29 cellular contexts compared by ENCODE assay signal in the genomic region with DNA sequence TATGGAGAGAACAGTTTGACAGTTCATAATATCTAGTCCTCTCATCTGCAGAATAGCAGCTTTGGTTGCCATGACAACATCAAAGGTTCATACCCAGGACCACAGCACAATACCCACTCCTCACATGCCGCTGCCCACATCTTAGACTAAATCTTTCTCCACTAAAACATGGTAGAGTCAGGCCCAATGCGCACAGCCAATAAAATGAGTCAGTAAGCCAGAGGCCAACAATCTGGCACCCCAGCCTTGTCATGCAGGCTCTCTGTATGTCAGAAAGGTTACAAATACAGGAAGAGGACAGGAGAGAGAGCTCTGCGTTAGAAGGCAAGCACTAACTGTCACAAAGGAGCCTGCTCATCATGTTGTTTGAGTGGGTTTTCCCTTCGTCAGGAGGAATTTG.
"Had no signal": no experiment of that assay in that cellular context is flagged by ENCODE, and none has a peak within 500 bp of the region (broad histone marks: within the 10 kb centered on the region; RNA-seq: fewer than 3 reads in every experiment).

No MANE protein-coding gene starts in this region.

- H3K36me3 ChIP-seq: adrenal gland, brain microvascular endothelial cell, heart left ventricle, neutrophil, sigmoid colon, stomach, thyroid gland, upper lobe of left lung had no signal

- FAIRE-seq: endothelial cell of umbilical vein, small intestine had no signal

- DNase-seq: activated CD4-positive, alpha-beta T cell treated with anti-CD3 and anti-CD28 coated beads for 1 hour; activated CD4-positive, alpha-beta T cell treated with anti-CD3 and anti-CD28 coated beads, Interleukin-2, amount 50 U/mL, for 1 hour; activated CD8-positive, alpha-beta memory T cell treated with anti-CD3 and anti-CD28 coated beads, Interleukin-2, amount 10 ng/mL, durations not matched to agents 7 days and 5 days; activated CD8-positive, alpha-beta T cell treated with anti-CD3 and anti-CD28 coated beads, Interleukin-2, amount 10 ng/mL, durations not matched to agents 7 days and 5 days; activated naive CD4-positive, alpha-beta T cell treated with Interleukin-2 at 50 U/mL for 16 hours; activated naive CD8-positive, alpha-beta T cell treated with anti-CD3 and anti-CD28 coated beads for 36 hours; activated T-cell treated with anti-CD3 and anti-CD28 coated beads, Interleukin-2, amount 50 U/mL, for 48 hours; aorta; brain microvascular endothelial cell; cortex of kidney; effector memory CD8-positive, alpha-beta T cell; foreskin fibroblast; heart left ventricle; hypothalamus; immature natural killer cell; sigmoid colon; small intestine; stimulated activated CD4-positive, alpha-beta T cell treated with anti-CD3 and anti-CD28 coated beads, Interleukin-4, amount 100 ng/mL, for 24 hours; stomach; T-helper 17 cell; T1000; thyroid gland; upper lobe of left lung had no signal

- H3K27ac ChIP-seq: adrenal gland, brain microvascular endothelial cell, heart left ventricle, neutrophil, sigmoid colon, stomach, thyroid gland, upper lobe of left lung had no signal

- H3K4me3 ChIP-seq: adrenal gland, heart left ventricle, sigmoid colon, stomach, thyroid gland, upper lobe of left lung had no signal

- H3K9me3 ChIP-seq: adrenal gland, heart left ventricle, neutrophil, sigmoid colon, stomach, thyroid gland, upper lobe of left lung had no signal

- ATAC-seq: activated CD8-positive, alpha-beta memory T cell treated with anti-CD3 and anti-CD28 coated beads, Interleukin-2, amount 10 ng/mL, durations not matched to agents 7 days and 5 days; activated CD8-positive, alpha-beta T cell treated with anti-CD3 and anti-CD28 coated beads, Interleukin-2, amount 10 ng/mL, durations not matched to agents 7 days and 5 days; effector memory CD8-positive, alpha-beta T cell; heart left ventricle; natural killer cell treated with Interleukin-12 subunit alpha and Interleukin-12 subunit beta and Interleukin-15 and Interleukin-18, amount 100 ng/mL, for 72 hours; stimulated activated memory B cell treated with anti-CD40 and anti-IgM and Interleukin-4, amounts not matched to agents 10 μg/mL and 1 μg/mL and 100 μg/mL, for 72 hours; T-helper 17 cell had no signal

- H3K4me1 ChIP-seq: adrenal gland, heart left ventricle, sigmoid colon, thyroid gland, upper lobe of left lung had no signal

- H3K36me3 Mint-ChIP-seq: activated CD8-positive, alpha-beta memory T cell treated with anti-CD3 and anti-CD28 coated beads, Interleukin-2, amount 10 ng/mL, durations not matched to agents 7 days and 5 days; activated naive CD8-positive, alpha-beta T cell treated with anti-CD3 and anti-CD28 coated beads for 36 hours; immature natural killer cell; memory B cell; natural killer cell treated with Interleukin-12 subunit alpha and Interleukin-12 subunit beta and Interleukin-15 and Interleukin-18, amount 100 ng/mL, for 72 hours; stimulated activated memory B cell treated with anti-CD40 and anti-IgM and Interleukin-4, amounts not matched to agents 10 μg/mL and 1 μg/mL and 100 μg/mL, for 72 hours had no signal

- H3K4me3 Mint-ChIP-seq: activated CD8-positive, alpha-beta memory T cell treated with anti-CD3 and anti-CD28 coated beads, Interleukin-2, amount 10 ng/mL, durations not matched to agents 7 days and 5 days; activated CD8-positive, alpha-beta T cell treated with anti-CD3 and anti-CD28 coated beads, Interleukin-2, amount 10 ng/mL, durations not matched to agents 7 days and 5 days; activated naive CD8-positive, alpha-beta T cell treated with anti-CD3 and anti-CD28 coated beads for 36 hours; effector memory CD8-positive, alpha-beta T cell; immature natural killer cell; memory B cell; natural killer cell treated with Interleukin-12 subunit alpha and Interleukin-12 subunit beta and Interleukin-15 and Interleukin-18, amount 100 ng/mL, for 72 hours; stimulated activated memory B cell treated with anti-CD40 and anti-IgM and Interleukin-4, amounts not matched to agents 10 μg/mL and 1 μg/mL and 100 μg/mL, for 72 hours; T-helper 17 cell had no signal

- H3K27me3 ChIP-seq: adrenal gland, brain microvascular endothelial cell, neutrophil, sigmoid colon, thyroid gland, upper lobe of left lung had no signal

- H3K27ac Mint-ChIP-seq: activated CD8-positive, alpha-beta memory T cell treated with anti-CD3 and anti-CD28 coated beads, Interleukin-2, amount 10 ng/mL, durations not matched to agents 7 days and 5 days; activated CD8-positive, alpha-beta T cell treated with anti-CD3 and anti-CD28 coated beads, Interleukin-2, amount 10 ng/mL, durations not matched to agents 7 days and 5 days; activated naive CD8-positive, alpha-beta T cell treated with anti-CD3 and anti-CD28 coated beads for 36 hours; effector memory CD8-positive, alpha-beta T cell; immature natural killer cell; memory B cell; natural killer cell treated with Interleukin-12 subunit alpha and Interleukin-12 subunit beta and Interleukin-15 and Interleukin-18, amount 100 ng/mL, for 72 hours; stimulated activated memory B cell treated with anti-CD40 and anti-IgM and Interleukin-4, amounts not matched to agents 10 μg/mL and 1 μg/mL and 100 μg/mL, for 72 hours; T-helper 17 cell had no signal

- H3K4me1 Mint-ChIP-seq: activated CD8-positive, alpha-beta memory T cell treated with anti-CD3 and anti-CD28 coated beads, Interleukin-2, amount 10 ng/mL, durations not matched to agents 7 days and 5 days; activated naive CD8-positive, alpha-beta T cell treated with anti-CD3 and anti-CD28 coated beads for 36 hours; immature natural killer cell; memory B cell; stimulated activated memory B cell treated with anti-CD40 and anti-IgM and Interleukin-4, amounts not matched to agents 10 μg/mL and 1 μg/mL and 100 μg/mL, for 72 hours; T-helper 17 cell had no signal

- H3K9me3 Mint-ChIP-seq: activated naive CD8-positive, alpha-beta T cell treated with anti-CD3 and anti-CD28 coated beads for 36 hours; effector memory CD8-positive, alpha-beta T cell; immature natural killer cell; memory B cell; natural killer cell treated with Interleukin-12 subunit alpha and Interleukin-12 subunit beta and Interleukin-15 and Interleukin-18, amount 100 ng/mL, for 72 hours; stimulated activated memory B cell treated with anti-CD40 and anti-IgM and Interleukin-4, amounts not matched to agents 10 μg/mL and 1 μg/mL and 100 μg/mL, for 72 hours had no signal
